9 cellular contexts compared by ENCODE assay signal in the genomic region with DNA sequence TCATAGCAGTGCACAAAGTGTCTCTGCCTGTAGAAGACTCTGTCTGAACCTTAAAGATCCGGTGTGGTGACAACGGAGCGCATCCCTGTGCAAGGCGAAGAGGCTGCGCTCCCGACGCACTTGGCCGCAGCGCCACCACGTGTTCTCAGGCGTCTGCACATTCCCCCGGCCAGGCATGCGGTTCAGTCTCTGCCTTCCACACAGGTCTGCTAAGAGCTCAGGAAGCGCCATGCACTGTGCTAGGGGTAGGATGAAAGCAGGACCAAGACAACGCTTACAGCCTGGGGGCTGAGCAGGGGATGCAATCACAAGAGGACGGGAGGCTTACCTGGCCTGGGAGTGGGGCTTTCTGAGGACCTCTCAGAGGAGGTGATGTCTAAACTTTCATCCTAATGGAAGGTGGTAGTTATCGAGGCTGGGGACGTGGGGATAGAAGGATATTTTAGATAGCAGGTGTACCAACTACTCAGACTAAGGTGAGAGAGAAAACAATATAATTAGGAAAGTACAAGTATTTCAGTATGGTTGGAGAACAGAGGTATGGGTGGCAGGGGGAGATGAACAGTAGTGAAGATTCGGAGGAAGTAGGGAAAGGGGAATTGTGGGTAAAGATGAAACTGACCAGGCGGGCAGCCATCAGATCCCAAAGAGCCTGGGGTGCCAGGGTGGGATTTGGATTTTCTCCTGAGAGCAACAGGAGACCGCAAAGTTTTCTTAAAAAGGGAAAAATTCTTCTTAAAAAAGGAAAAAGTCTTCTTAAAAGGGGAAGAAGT. TPM values are rescaled to one million over a fixed set of nuclear protein-coding genes. Genes with fewer than 3 reads are reported as not detected.
A peak's percentile ranks its signal among the peaks of the same experiment; 100 is the strongest.
DNase-seq lines count a peak whose midpoint lies in the region; ATAC-seq, FAIRE-seq and TF ChIP-seq lines count a peak whose summit lies in the region.
"Had no signal": no experiment of that assay in that cellular context is flagged by ENCODE, and none has a peak within 500 bp of the region (broad histone marks: within the 10 kb centered on the region; RNA-seq: fewer than 3 reads in every experiment).

No MANE protein-coding gene starts in this region.

- no peaks in the 10 kb centered on the region for H3K79me1 ChIP-seq in H1 (ENCODE audit: low read depth, low read length)

- H3K9ac ChIP-seq in H1 (replicated peaks in 1 of 4; ENCODE audit: extremely low read depth in 1 of 4, low read depth in 3 of 4, low read length in 3 of 4) = no peak overlapping the region

- no peak overlapping the region for H3K23ac ChIP-seq in H1 (ENCODE audit: insufficient read length)

- H2AK5ac ChIP-seq in H1 (ENCODE audit: low read depth, low read length) = no peak overlapping the region

- peak overlapping the region; percentile 62; the same call in 1 of the 2 replicates for H2BK15ac ChIP-seq in H1 (ENCODE audit: low read length)

- no peak overlapping the region for H3K27ac ChIP-seq in H1 (ENCODE audit: low read depth, low read length)
- H3K27ac ChIP-seq: neutrophil had no signal

- no peaks in the 10 kb centered on the region for H3K23me2 ChIP-seq in H1 (ENCODE audit: low read depth, low read length)

- 25 to 100% methylated on average over 1 to 21 of the region's 21 CpGs for WGBS in H1 (ENCODE audit: extremely low coverage in 1 of 2, insufficient coverage in 1 of 2, insufficient read length in 1 of 2, insufficient replicate concordance in 2 of 2, low coverage in 1 of 2, low lambda C conversion rate in 2 of 2, missing lambda C conversion rate in 1 of 2), 2 experiments

- no peaks in the 10 kb centered on the region for H3K4me1 ChIP-seq in H1 (replicated peaks in 1 of 4; ENCODE audit: control insufficient read depth in 3 of 4, insufficient read depth in 4 of 4, low read length in 3 of 4)
- H3K4me1 ChIP-seq in mucosa of descending colon (ENCODE audit: low read depth) = no peaks in the 10 kb centered on the region

- CTCF ChIA-PET in H1 (lab: Charles Lee; ENCODE audit: partially characterized antibody) = interaction anchor here (0.6 to 4.2 kb wide), 52 partner anchors 9 to 835 kb away, joined by 3 to 65 read pairs (median 4); a partner anchor contains a TSS

- H4K91ac ChIP-seq in H1 (replicated peaks; ENCODE audit: insufficient read length, low read length) = no peak overlapping the region

- no peak for TF ChIP-seq POLR2A in H1 (IDR thresholded peaks at IDR 0.05; ENCODE audit: control extremely low read depth in 1 of 2, low read depth in 2 of 2, low read length in 2 of 2)

- H3K79me2 ChIP-seq in H1 (ENCODE audit: control insufficient read depth in 1 of 2, insufficient read depth in 2 of 2, low read length in 2 of 2) = no peaks in the 10 kb centered on the region

- H4K20me1 ChIP-seq in H1 (replicated peaks in 1 of 2; ENCODE audit: control insufficient read depth in 1 of 2, insufficient read depth in 2 of 2, low read length in 2 of 2) = peaks cover 2 to 3% of the 10 kb centered on the region in 2 experiments

- TF ChIP-seq RAD21 in H1 (IDR thresholded peaks at IDR 0.05 in 1 of 2, conservative IDR thresholded peaks at IDR 0.05 in 1 of 2; ENCODE audit: low read depth in 2 of 2, low read length in 2 of 2) = peak; percentile 91 to 95

- POLR2A ChIA-PET in H1 (lab: Charles Lee; ENCODE audit: partially characterized antibody) = no interaction called here

- no peak overlapping the region for H4K5ac ChIP-seq in H1 (ENCODE audit: insufficient read length, low read depth, low read length)

- H2BK20ac ChIP-seq in H1 (ENCODE audit: low read length) = no peak overlapping the region

- no peak overlapping the region for H3K56ac ChIP-seq in H1 (replicated peaks; ENCODE audit: insufficient read length, low read depth, low read length)

- no peak overlapping the region for H2BK5ac ChIP-seq in H1 (ENCODE audit: low read depth, low read length)

- peak; percentile 66 for ATAC-seq in HG02642 (IDR thresholded peaks at IDR 0.05; ENCODE audit: poor library complexity, unreplicated experiment)
- ATAC-seq in mucosa of descending colon = peak; percentile 89
- ATAC-seq in GM19455 (IDR thresholded peaks at IDR 0.05; ENCODE audit: unreplicated experiment) = no peak

- TF ChIP-seq CTCF in GM12873 (IDR thresholded peaks at IDR 0.05; ENCODE audit: insufficient read depth, low read depth, low read length, missing control alignments) (peak; percentile 83), H1 (IDR thresholded peaks at IDR 0.05; ENCODE audit: control extremely low read depth in 1 of 3, insufficient read depth in 1 of 3, low read depth in 1 of 3, low read length in 3 of 3) (peak; percentile 90 to 93 (median 92)), mucosa of descending colon (IDR thresholded peaks at IDR 0.05) (no peak)

- peak overlapping the region; percentile 20; the same call in 1 of the 2 replicates for H4K8ac ChIP-seq in H1 (ENCODE audit: extremely low read depth, insufficient read depth, low read length)

- no peak for TF ChIP-seq EP300 in H1 (IDR thresholded peaks at IDR 0.05; ENCODE audit: borderline replicate concordance in 1 of 2, low read depth in 2 of 2, low read length in 2 of 2)

- DNase-seq in NCI-H748 treated with DMSO at 0.1 percent for 48 hours (lab: John Stamatoyannopoulos, UW) (peak; percentile 76), H1 (ENCODE audit: low read depth in 1 of 2, low spot score in 2 of 2) (peak in 1 of 2 experiments; percentile 79), mucosa of descending colon (peak; percentile 70 to 77 (median 76))
- peak; percentile 63 to 67 (median 64) for DNase-seq in activated CD8-positive, alpha-beta memory T cell treated with anti-CD3 and anti-CD28 coated beads for 48 hours (ENCODE audit: low read depth in 2 of 3, low spot score in 2 of 3)
- peak; percentile 67 for DNase-seq in stimulated activated CD8-positive, alpha-beta memory T cell treated with anti-CD3 and anti-CD28 coated beads, Interleukin-7, amount 100 ng/mL, for 1 hour (ENCODE audit: low read depth in 2 of 2)

- no peak overlapping the region for H2BK120ac ChIP-seq in H1 (replicated peaks; ENCODE audit: low read depth, low read length)

- no peak overlapping the region for H3K14ac ChIP-seq in H1 (ENCODE audit: insufficient read length)

- no peak overlapping the region for H3K18ac ChIP-seq in H1 (ENCODE audit: extremely low read depth, low read length)

- H3K36me3 ChIP-seq in H1 (ENCODE audit: control insufficient read depth in 2 of 4, insufficient read depth in 4 of 4, low read length in 3 of 4) (no peaks in the 10 kb centered on the region), mucosa of descending colon (ENCODE audit: low read depth) (no peaks in the 10 kb centered on the region)
- H3K36me3 ChIP-seq: neutrophil had no signal

- H3K9me3 ChIP-seq in H1 (ENCODE audit: insufficient read depth in 2 of 2, low read depth in 1 of 2, low read length in 1 of 2) (no peaks in the 10 kb centered on the region), mucosa of descending colon (no peaks in the 10 kb centered on the region)
- H3K9me3 ChIP-seq: neutrophil had no signal

- no peak overlapping the region for H3K4me3 ChIP-seq in H1 (ENCODE audit: extremely low read depth in 1 of 4, insufficient read depth in 2 of 4, low read depth in 3 of 4, low read length in 4 of 4)
- no peak overlapping the region for H3K4me3 ChIP-seq in mucosa of descending colon

- no peak overlapping the region for H3K4ac ChIP-seq in H1 (replicated peaks; ENCODE audit: insufficient read length, low read depth, low read length)

- intact Hi-C loops in mucosa of descending colon (cut with DNase I, micrococcal nuclease) = loop anchor here (5.0 to 10.0 kb wide), 2 partner anchors 148 to 840 kb away; no protein-coding TSS in a partner anchor

- H3K27me3 ChIP-seq in H1 (replicated peaks in 1 of 4; ENCODE audit: control insufficient read depth in 3 of 4, extremely low read depth in 1 of 4, insufficient read depth in 3 of 4, low read length in 3 of 4) = peaks cover 5 to 23% (median 17%) of the 10 kb centered on the region in 4 experiments

- no peak overlapping the region for H2BK12ac ChIP-seq in H1 (ENCODE audit: low read depth, low read length)

- peak overlapping the region in 1 of 2 experiments; percentile 44; a peak in 3 of 4 replicates for H3K4me2 ChIP-seq in H1 (ENCODE audit: insufficient read depth in 1 of 2, low read depth in 2 of 2, low read length in 2 of 2)

- no peak for FAIRE-seq in H1 (lab: Jason Lieb, UNC)

- peak overlapping the region; percentile 83; the same call in 1 of the 2 replicates for H2AFZ ChIP-seq in H1 (ENCODE audit: low read length)

TF ChIP-seq in H1, 55 proteins besides CTCF, POLR2A, EP300 and RAD21 (continues in another document):
- TF ChIP-seq TBP (IDR thresholded peaks at IDR 0.05; ENCODE audit: low read depth, low read length) (no peak), CHD1 (IDR thresholded peaks at IDR 0.05; ENCODE audit: low read depth, low read length) (no peak), SRF (IDR thresholded peaks at IDR 0.05; ENCODE audit: low read depth, low read length) (no peak), SP2 (IDR thresholded peaks at IDR 0.05; ENCODE audit: low read length) (no peak), NRF1 (IDR thresholded peaks at IDR 0.05; ENCODE audit: low read depth, low read length) (no peak), RFX5 (IDR thresholded peaks at IDR 0.05; ENCODE audit: borderline replicate concordance, low read depth, low read length) (no peak)
- TF ChIP-seq, protein P1, sequence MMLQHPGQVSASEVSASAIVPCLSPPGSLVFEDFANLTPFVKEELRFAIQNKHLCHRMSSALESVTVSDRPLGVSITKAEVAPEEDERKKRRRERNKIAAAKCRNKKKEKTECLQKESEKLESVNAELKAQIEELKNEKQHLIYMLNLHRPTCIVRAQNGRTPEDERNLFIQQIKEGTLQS (IDR thresholded peaks at IDR 0.05; ENCODE audit: insufficient read depth, low read depth, low read length) = no peak
- TF ChIP-seq, protein P2, sequence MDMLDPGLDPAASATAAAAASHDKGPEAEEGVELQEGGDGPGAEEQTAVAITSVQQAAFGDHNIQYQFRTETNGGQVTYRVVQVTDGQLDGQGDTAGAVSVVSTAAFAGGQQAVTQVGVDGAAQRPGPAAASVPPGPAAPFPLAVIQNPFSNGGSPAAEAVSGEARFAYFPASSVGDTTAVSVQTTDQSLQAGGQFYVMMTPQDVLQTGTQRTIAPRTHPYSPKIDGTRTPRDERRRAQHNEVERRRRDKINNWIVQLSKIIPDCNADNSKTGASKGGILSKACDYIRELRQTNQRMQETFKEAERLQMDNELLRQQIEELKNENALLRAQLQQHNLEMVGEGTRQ (IDR thresholded peaks at IDR 0.05; ENCODE audit: low read length) = 0 out of 2 replicates have a peak, but pooled peaks have one; percentile 33

RNA-seq across cellular contexts. Expression of a gene that starts 13.3 kb away (rescaled TPM):
- not detected in 2 replicates for total RNA-seq in H1 (2021; fragmentation: NEBNext Ultra II Directional; extraction: Animal tissue kit (Norgen Biotek cat#: 25700))
- polyA plus RNA-seq in H1 (2011; rRNA removed) = not detected in 2 replicates
- not detected for polyA plus RNA-seq in H1 (2011; cell fraction: cytosol; rRNA removed)
- 0.11 TPM for polyA plus RNA-seq in H1 (2011; cell fraction: nucleus; rRNA removed)
- not detected in 4 replicates for polyA plus RNA-seq in H1 (2012, experiment 1 of 2)
- polyA plus RNA-seq in H1 (2012, experiment 2 of 2) = not detected
- polyA plus RNA-seq in H1 (2013, experiment 1 of 2) = not detected
- polyA plus RNA-seq in H1 (2013, experiment 2 of 2) = not detected
- not detected in 2 replicates for polyA minus RNA-seq in H1 (2011; rRNA and poly(A)+ RNA removed)
- polyA minus RNA-seq in H1 (2011; cell fraction: cytosol; rRNA and poly(A)+ RNA removed) = not detected
- polyA minus RNA-seq in H1 (2011; cell fraction: nucleus; rRNA and poly(A)+ RNA removed) = not detected
- total RNA-seq in mucosa of descending colon = not detected
